7 cellular contexts compared by ENCODE assay signal in genomic region chr17:28716740-28717577, GRCh38. TPM values are rescaled to one million over a fixed set of nuclear protein-coding genes. Genes with fewer than 3 reads are reported as not detected.
DNase-seq lines count a peak whose midpoint lies in the region; TF ChIP-seq lines count a peak whose summit lies in the region.
"Had no signal": no experiment of that assay in that cellular context is flagged by ENCODE, and none has a peak within 500 bp of the region (broad histone marks: within the 10 kb centered on the region; RNA-seq: fewer than 3 reads in every experiment).

No MANE protein-coding gene starts in this region.

- no peak overlapping the region for H3K4me3 Mint-ChIP-seq in activated CD4-positive, alpha-beta T cell treated with anti-CD3 and anti-CD28 coated beads, Interleukin-2, amount 10 ng/mL, durations not matched to agents 24 days and 14 days

- TF ChIP-seq POLR2A in testis (IDR thresholded peaks at IDR 0.05) = no peak

- peaks cover 47% of the 10 kb centered on the region for H3K4me1 ChIP-seq in testis

- H3K36me3 ChIP-seq in testis (ENCODE audit: low read depth, missing control alignments) = no peaks in the 10 kb centered on the region

- H3K36me3 Mint-ChIP-seq in activated CD4-positive, alpha-beta T cell treated with anti-CD3 and anti-CD28 coated beads, Interleukin-2, amount 10 ng/mL, durations not matched to agents 24 days and 14 days (ENCODE audit: low read depth) = peaks cover 26% of the 10 kb centered on the region

- WGBS in testis, 2 donors = 8 to 33% methylated on average over 1 to 43 of the region's 63 CpGs

- intact Hi-C loops in activated CD4-positive, alpha-beta T cell treated with anti-CD3 and anti-CD28 coated beads, Interleukin-2, amount 10 ng/mL, durations not matched to agents 24 days and 14 days (cut with micrococcal nuclease) = no loop called here
- intact Hi-C loops in testis (cut with DNase I; ENCODE audit: low total_unique reads) = no loop called here

- no peak overlapping the region for H3K27ac Mint-ChIP-seq in activated CD4-positive, alpha-beta T cell treated with anti-CD3 and anti-CD28 coated beads, Interleukin-2, amount 10 ng/mL, durations not matched to agents 24 days and 14 days
- H3K27ac Mint-ChIP-seq: activated T-cell treated with anti-CD3 and anti-CD28 coated beads, Interleukin-2, amount 50 U/mL, for 72 hours had no signal

- no peak for TF ChIP-seq CTCF in testis (IDR thresholded peaks at IDR 0.05)

- H3K9me3 Mint-ChIP-seq in activated CD4-positive, alpha-beta T cell treated with anti-CD3 and anti-CD28 coated beads, Interleukin-2, amount 10 ng/mL, durations not matched to agents 24 days and 14 days = no peaks in the 10 kb centered on the region
- H3K9me3 Mint-ChIP-seq: activated T-cell treated with anti-CD3 and anti-CD28 coated beads, Interleukin-2, amount 50 U/mL, for 72 hours had no signal

- H3K27me3 Mint-ChIP-seq in activated CD4-positive, alpha-beta T cell treated with anti-CD3 and anti-CD28 coated beads, Interleukin-2, amount 10 ng/mL, durations not matched to agents 24 days and 14 days = peaks cover 28% of the 10 kb centered on the region

- H3K27ac ChIP-seq in testis = peak overlapping the region; percentile 89 to 92

- H3K9me3 ChIP-seq in testis = no peaks in the 10 kb centered on the region

- no peaks in the 10 kb centered on the region for H3K27me3 ChIP-seq in testis

- peaks cover 36% of the 10 kb centered on the region for H3K4me1 Mint-ChIP-seq in activated CD4-positive, alpha-beta T cell treated with anti-CD3 and anti-CD28 coated beads, Interleukin-2, amount 10 ng/mL, durations not matched to agents 24 days and 14 days

- DNase-seq in activated CD4-positive, alpha-beta T cell treated with anti-CD3 and anti-CD28 coated beads, Interleukin-2, amount 10 ng/mL, durations not matched to agents 24 days and 14 days = peak; percentile 68
- no peak for DNase-seq in activated CD4-positive, alpha-beta T cell treated with anti-CD3 and anti-CD28 coated beads for 4 hours
- DNase-seq in glomerular visceral epithelial cell (ENCODE audit: extremely low spot score) (peak; percentile 40), testis (no peak), MV-4-11 (lab: John Stamatoyannopoulos, UW) (no peak), occipital lobe (lab: John Stamatoyannopoulos, UW) (no peak)

- peak overlapping the region; percentile 67 to 71 for H3K4me3 ChIP-seq in testis

RNA-seq across cellular contexts. Expression of gene RAB34, which starts 0.7 kb away (rescaled TPM):
- total RNA-seq in activated CD4-positive, alpha-beta T cell treated with anti-CD3 and anti-CD28 coated beads, Interleukin-2, amount 10 ng/mL, durations not matched to agents 24 days and 14 days = 19.2 and 20.6 TPM in 2 replicates
- total RNA-seq in testis = 10 to 100 TPM; 30.4 to 47.3 TPM
- 42.1 TPM for polyA plus RNA-seq in testis (ENCODE audit: insufficient read depth, low read depth, low replicate concordance)
- 10.6 TPM for total RNA-seq in occipital lobe

RNA-seq across cellular contexts. Expression of gene RPL23A, which starts 2.8 kb away (rescaled TPM):
- total RNA-seq in activated CD4-positive, alpha-beta T cell treated with anti-CD3 and anti-CD28 coated beads, Interleukin-2, amount 10 ng/mL, durations not matched to agents 24 days and 14 days = 1,588 and 1,610 TPM in 2 replicates
- total RNA-seq in testis (100 to 1,000 TPM; 200 to 343 TPM), occipital lobe (414 TPM)
- polyA plus RNA-seq in testis (ENCODE audit: insufficient read depth, low read depth, low replicate concordance) = 757 TPM

RNA-seq across cellular contexts. Expression of gene PROCA1, which starts 5.3 kb away (rescaled TPM):
- 6.0 TPM in 2 replicates for total RNA-seq in activated CD4-positive, alpha-beta T cell treated with anti-CD3 and anti-CD28 coated beads, Interleukin-2, amount 10 ng/mL, durations not matched to agents 24 days and 14 days
- total RNA-seq in testis (100 to 1,000 TPM in 1 of 2 donors, 10 to 100 TPM in 1; 90.2 to 322 TPM), occipital lobe (3.3 TPM)
- polyA plus RNA-seq in testis (ENCODE audit: insufficient read depth, low read depth, low replicate concordance) = 286 TPM

RNA-seq across cellular contexts. Expression of gene TLCD1, which starts 9.1 kb away (rescaled TPM):
- total RNA-seq in activated CD4-positive, alpha-beta T cell treated with anti-CD3 and anti-CD28 coated beads, Interleukin-2, amount 10 ng/mL, durations not matched to agents 24 days and 14 days = 12.5 and 16.8 TPM in 2 replicates
- 1 to 10 TPM; 4.2 to 8.6 TPM for total RNA-seq in testis
- polyA plus RNA-seq in testis (ENCODE audit: insufficient read depth, low read depth, low replicate concordance) = 18.0 TPM
- not detected for total RNA-seq in occipital lobe

RNA-seq across cellular contexts. Expression of gene NEK8, which starts 11.6 kb away (rescaled TPM):
- total RNA-seq in activated CD4-positive, alpha-beta T cell treated with anti-CD3 and anti-CD28 coated beads, Interleukin-2, amount 10 ng/mL, durations not matched to agents 24 days and 14 days = 5.5 and 6.1 TPM in 2 replicates
- 10 to 100 TPM; 10.1 to 10.7 TPM for total RNA-seq in testis
- polyA plus RNA-seq in testis (ENCODE audit: insufficient read depth, low read depth, low replicate concordance) = 7.3 TPM
- 0.62 TPM for total RNA-seq in occipital lobe

Comparison
In these comparisons a context has a peak if more than half of its experiments do, and no peak if none do; other contexts are left out.
1. DNase-seq: peak in activated CD4-positive, alpha-beta T cell treated with anti-CD3 and anti-CD28 coated beads, Interleukin-2, amount 10 ng/mL, durations not matched to agents 24 days and 14 days (single experiment) and glomerular visceral epithelial cell (single experiment); none in activated CD4-positive, alpha-beta T cell treated with anti-CD3 and anti-CD28 coated beads for 4 hours (0 of 2), testis (single experiment), MV-4-11 (single experiment) and occipital lobe (single experiment).
2. RNA of gene PROCA1, which starts 5.3 kb away (total RNA-seq): 90.2 to 322 TPM in testis; 6.0 TPM in activated CD4-positive, alpha-beta T cell treated with anti-CD3 and anti-CD28 coated beads, Interleukin-2, amount 10 ng/mL, durations not matched to agents 24 days and 14 days and 3.3 TPM in occipital lobe (single experiment); every median in the first group is over 10 times any median in the second.